ENCODE assay signal across 8 cellular contexts in genomic region chr13:20191902-20192469, GRCh38. TPM values are rescaled to one million over a fixed set of nuclear protein-coding genes. Genes with fewer than 3 reads are reported as not detected.
DNase-seq lines count a peak whose midpoint lies in the region; ATAC-seq lines count a peak whose summit lies in the region.

No MANE protein-coding gene starts in this region.

- peaks cover 82% of the 10 kb centered on the region for H3K27me3 ChIP-seq in BLaER1
- H3K27me3 ChIP-seq in skeletal muscle tissue (ENCODE audit: control insufficient read depth in 3 of 3, insufficient read depth in 3 of 3, low read length in 3 of 3): peaks cover 41 to 63% (median 49%) of the 10 kb centered on the region in 3 donors

- no peaks in the 10 kb centered on the region for H3K9me3 Mint-ChIP-seq in activated naive CD8-positive, alpha-beta T cell (ENCODE audit: low read depth)

- H3K27ac ChIP-seq in BLaER1 (no peak overlapping the region), skeletal muscle tissue (ENCODE audit: low read depth, low read length) (no peak overlapping the region)

- H3K4me3 Mint-ChIP-seq in activated naive CD8-positive, alpha-beta T cell: peak overlapping the region; percentile 63

- H3K9me3 ChIP-seq in BLaER1 (no peaks in the 10 kb centered on the region), iPS-18c (ENCODE audit: control insufficient read depth, insufficient read depth, low read length) (no peaks in the 10 kb centered on the region), skeletal muscle tissue (ENCODE audit: control insufficient read depth in 3 of 3, low read length in 3 of 3) (no peaks in the 10 kb centered on the region)

- H3K4me2 ChIP-seq in BLaER1: peak overlapping the region; percentile 96

- H3K4me3 ChIP-seq in BLaER1 (peak overlapping the region; percentile 69), iPS-18c (ENCODE audit: insufficient read depth, low read depth, low read length) (peak overlapping the region; percentile 31), skeletal muscle tissue (ENCODE audit: low read length in 3 of 3) (peak overlapping the region; percentile 52 to 69 (median 68))

- H3K9ac ChIP-seq in BLaER1 (no peak overlapping the region), skeletal muscle tissue (ENCODE audit: low read depth in 1 of 3, low read length in 3 of 3) (peak overlapping the region in 2 of 3 donors; percentile 14 to 16)

- H3K4me1 Mint-ChIP-seq in activated naive CD8-positive, alpha-beta T cell (ENCODE audit: low read depth): peaks cover 26% of the 10 kb centered on the region

- H3K36me3 Mint-ChIP-seq in activated naive CD8-positive, alpha-beta T cell: no peaks in the 10 kb centered on the region

- peaks cover 23% of the 10 kb centered on the region for H3K27me3 Mint-ChIP-seq in activated naive CD8-positive, alpha-beta T cell

- peaks cover 32% of the 10 kb centered on the region for H4K20me1 ChIP-seq in BLaER1

- H3K36me3 ChIP-seq in BLaER1 (no peaks in the 10 kb centered on the region), skeletal muscle tissue (ENCODE audit: control insufficient read depth in 3 of 3, insufficient read depth in 3 of 3, low read length in 3 of 3) (no peaks in the 10 kb centered on the region)

- DNase-seq in HuH-7 (ENCODE audit: low spot score) (peak; percentile 58), superior temporal gyrus (ENCODE audit: extremely low spot score) (no peak)

- ATAC-seq in HG03039 (IDR thresholded peaks at IDR 0.05; ENCODE audit: unreplicated experiment): no peak
- ATAC-seq in GM19328 (IDR thresholded peaks at IDR 0.05; ENCODE audit: unreplicated experiment): no peak

- H3K27ac Mint-ChIP-seq in activated naive CD8-positive, alpha-beta T cell: no peak overlapping the region

- H3K4me1 ChIP-seq in BLaER1: peaks cover 19% of the 10 kb centered on the region
- peaks cover 16 to 20% (median 18%) of the 10 kb centered on the region in 3 donors for H3K4me1 ChIP-seq in skeletal muscle tissue (ENCODE audit: control insufficient read depth in 3 of 3, insufficient read depth in 3 of 3, low read length in 3 of 3)

RNA-seq across cellular contexts. Expression of gene GJB2, which starts 0.8 kb away (rescaled TPM):
- total RNA-seq in skeletal muscle tissue: 1.0 TPM

RNA-seq across cellular contexts. Expression of gene GJA3, which starts 31.1 kb away (rescaled TPM):
- total RNA-seq in skeletal muscle tissue: 2.1 TPM

RNA-seq across cellular contexts. Expression of gene GJB6, which starts 40.1 kb away (rescaled TPM):
- total RNA-seq in skeletal muscle tissue: not detected
